1 cellular context compared by ENCODE assay signal in the genomic region with DNA sequence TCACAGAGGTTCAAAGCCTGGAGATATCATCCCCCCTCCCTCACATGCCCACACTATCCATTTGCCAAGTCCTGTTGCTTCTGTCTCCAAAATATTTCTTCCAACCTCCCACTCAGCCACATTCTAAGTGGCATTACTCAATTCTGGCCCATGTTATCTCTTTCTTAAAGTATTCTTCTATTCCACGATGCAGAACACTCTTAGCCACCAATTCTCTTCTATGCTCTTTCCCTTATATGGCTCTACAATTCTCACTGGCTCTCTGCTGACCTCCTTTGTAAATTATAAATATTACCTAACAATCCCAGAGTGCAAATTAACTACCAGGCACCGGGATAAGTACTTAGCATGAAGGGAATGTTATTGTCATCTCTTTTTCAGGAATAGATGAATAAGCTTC.
TF ChIP-seq lines count a peak whose summit lies in the region.

No MANE protein-coding gene starts in this region.

TF ChIP-seq in GM12878, 131 proteins besides CTCF, POLR2A, EP300 and RAD21 (continued from another document):
- no peak for TF ChIP-seq MEF2A (IDR thresholded peaks at IDR 0.05; ENCODE audit: insufficient read depth, low read depth, low read length)
- TF ChIP-seq FOS (IDR thresholded peaks at IDR 0.05; ENCODE audit: borderline replicate concordance, extremely low read depth, insufficient read length), result no peak
- TF ChIP-seq SRF (IDR thresholded peaks at IDR 0.05; ENCODE audit: low read depth in 2 of 2, low read length in 2 of 2), result peak in 1 of 2 experiments; percentile 51; a peak in 1 of 4 replicates
- no peak for TF ChIP-seq PAX8 (IDR thresholded peaks at IDR 0.05)
